In the genomic region with DNA sequence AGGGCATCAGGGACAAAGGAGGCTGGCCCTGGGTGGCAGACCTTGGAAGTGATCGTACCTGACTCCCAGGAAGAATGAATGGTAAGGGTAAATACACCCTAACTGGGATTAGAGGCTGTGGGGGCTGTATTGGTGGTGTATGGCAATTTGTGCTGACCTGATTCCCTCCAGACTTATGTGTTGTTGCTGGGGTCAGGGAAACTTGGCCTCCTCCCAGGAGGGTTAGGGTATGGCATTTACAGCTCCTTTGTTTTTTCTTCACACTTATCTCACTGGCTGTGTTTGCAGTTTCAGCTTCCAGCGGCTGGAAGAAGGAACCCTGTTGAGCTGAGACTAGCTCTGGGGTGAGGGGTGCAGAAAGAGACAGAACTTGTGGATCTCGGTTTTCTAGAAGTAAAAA, we compare ENCODE assay signal across 1 cellular context.
A peak's percentile ranks its signal among the peaks of the same experiment; 100 is the strongest.
TF ChIP-seq lines count a peak whose summit lies in the region.

No MANE protein-coding gene starts in this region.

TF ChIP-seq in K562, 482 proteins besides CTCF, POLR2A, EP300 and RAD21 (continues in another document):
- no peak for TF ChIP-seq NCOA6 (IDR thresholded peaks at IDR 0.05)
- no peak for TF ChIP-seq MTF1 (CRISPR knock-in tag; IDR thresholded peaks at IDR 0.05; ENCODE audit: borderline replicate concordance)
- 0 out of 2 replicates have a peak, but pooled peaks have one; percentile 8 for TF ChIP-seq ARID1B (IDR thresholded peaks at IDR 0.05)
- TF ChIP-seq MCM5 (IDR thresholded peaks at IDR 0.05; ENCODE audit: low read depth), result no peak
- no peak for TF ChIP-seq ZFP30 (CRISPR knock-in tag; IDR thresholded peaks at IDR 0.05; ENCODE audit: borderline replicate concordance)
- no peak for TF ChIP-seq SAFB (IDR thresholded peaks at IDR 0.05; ENCODE audit: borderline replicate concordance, low read depth, low read length)
- TF ChIP-seq, protein P1, sequence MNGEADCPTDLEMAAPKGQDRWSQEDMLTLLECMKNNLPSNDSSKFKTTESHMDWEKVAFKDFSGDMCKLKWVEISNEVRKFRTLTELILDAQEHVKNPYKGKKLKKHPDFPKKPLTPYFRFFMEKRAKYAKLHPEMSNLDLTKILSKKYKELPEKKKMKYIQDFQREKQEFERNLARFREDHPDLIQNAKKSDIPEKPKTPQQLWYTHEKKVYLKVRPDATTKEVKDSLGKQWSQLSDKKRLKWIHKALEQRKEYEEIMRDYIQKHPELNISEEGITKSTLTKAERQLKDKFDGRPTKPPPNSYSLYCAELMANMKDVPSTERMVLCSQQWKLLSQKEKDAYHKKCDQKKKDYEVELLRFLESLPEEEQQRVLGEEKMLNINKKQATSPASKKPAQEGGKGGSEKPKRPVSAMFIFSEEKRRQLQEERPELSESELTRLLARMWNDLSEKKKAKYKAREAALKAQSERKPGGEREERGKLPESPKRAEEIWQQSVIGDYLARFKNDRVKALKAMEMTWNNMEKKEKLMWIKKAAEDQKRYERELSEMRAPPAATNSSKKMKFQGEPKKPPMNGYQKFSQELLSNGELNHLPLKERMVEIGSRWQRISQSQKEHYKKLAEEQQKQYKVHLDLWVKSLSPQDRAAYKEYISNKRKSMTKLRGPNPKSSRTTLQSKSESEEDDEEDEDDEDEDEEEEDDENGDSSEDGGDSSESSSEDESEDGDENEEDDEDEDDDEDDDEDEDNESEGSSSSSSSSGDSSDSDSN (IDR thresholded peaks at IDR 0.05; ENCODE audit: borderline replicate concordance in 1 of 2, low read depth in 2 of 2, low read length in 2 of 2), result peak in 1 of 2 experiments; percentile 58; a peak in 1 of 4 replicates
- TF ChIP-seq, protein P2, sequence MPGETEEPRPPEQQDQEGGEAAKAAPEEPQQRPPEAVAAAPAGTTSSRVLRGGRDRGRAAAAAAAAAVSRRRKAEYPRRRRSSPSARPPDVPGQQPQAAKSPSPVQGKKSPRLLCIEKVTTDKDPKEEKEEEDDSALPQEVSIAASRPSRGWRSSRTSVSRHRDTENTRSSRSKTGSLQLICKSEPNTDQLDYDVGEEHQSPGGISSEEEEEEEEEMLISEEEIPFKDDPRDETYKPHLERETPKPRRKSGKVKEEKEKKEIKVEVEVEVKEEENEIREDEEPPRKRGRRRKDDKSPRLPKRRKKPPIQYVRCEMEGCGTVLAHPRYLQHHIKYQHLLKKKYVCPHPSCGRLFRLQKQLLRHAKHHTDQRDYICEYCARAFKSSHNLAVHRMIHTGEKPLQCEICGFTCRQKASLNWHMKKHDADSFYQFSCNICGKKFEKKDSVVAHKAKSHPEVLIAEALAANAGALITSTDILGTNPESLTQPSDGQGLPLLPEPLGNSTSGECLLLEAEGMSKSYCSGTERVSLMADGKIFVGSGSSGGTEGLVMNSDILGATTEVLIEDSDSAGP (CRISPR knock-in tag; IDR thresholded peaks at IDR 0.05), result no peak
- TF ChIP-seq NRF1 (conservative IDR thresholded peaks at IDR 0.05 in 1 of 2, IDR thresholded peaks at IDR 0.05 in 1 of 2), result no peak
- no peak for TF ChIP-seq ZNF444 (CRISPR knock-in tag; IDR thresholded peaks at IDR 0.05)
- TF ChIP-seq CAMTA2 (CRISPR knock-in tag; conservative IDR thresholded peaks at IDR 0.05), result no peak
- no peak for TF ChIP-seq HDAC3 (IDR thresholded peaks at IDR 0.05; ENCODE audit: borderline replicate concordance, partially characterized antibody)
- no peak for TF ChIP-seq JUNB (CRISPR knock-in tag; conservative IDR thresholded peaks at IDR 0.05)
- peak; percentile 5 for TF ChIP-seq RBBP5 (IDR thresholded peaks at IDR 0.05; ENCODE audit: borderline replicate concordance, insufficient read depth, low read length, poor library complexity, severe bottlenecking)
- TF ChIP-seq, protein P3, sequence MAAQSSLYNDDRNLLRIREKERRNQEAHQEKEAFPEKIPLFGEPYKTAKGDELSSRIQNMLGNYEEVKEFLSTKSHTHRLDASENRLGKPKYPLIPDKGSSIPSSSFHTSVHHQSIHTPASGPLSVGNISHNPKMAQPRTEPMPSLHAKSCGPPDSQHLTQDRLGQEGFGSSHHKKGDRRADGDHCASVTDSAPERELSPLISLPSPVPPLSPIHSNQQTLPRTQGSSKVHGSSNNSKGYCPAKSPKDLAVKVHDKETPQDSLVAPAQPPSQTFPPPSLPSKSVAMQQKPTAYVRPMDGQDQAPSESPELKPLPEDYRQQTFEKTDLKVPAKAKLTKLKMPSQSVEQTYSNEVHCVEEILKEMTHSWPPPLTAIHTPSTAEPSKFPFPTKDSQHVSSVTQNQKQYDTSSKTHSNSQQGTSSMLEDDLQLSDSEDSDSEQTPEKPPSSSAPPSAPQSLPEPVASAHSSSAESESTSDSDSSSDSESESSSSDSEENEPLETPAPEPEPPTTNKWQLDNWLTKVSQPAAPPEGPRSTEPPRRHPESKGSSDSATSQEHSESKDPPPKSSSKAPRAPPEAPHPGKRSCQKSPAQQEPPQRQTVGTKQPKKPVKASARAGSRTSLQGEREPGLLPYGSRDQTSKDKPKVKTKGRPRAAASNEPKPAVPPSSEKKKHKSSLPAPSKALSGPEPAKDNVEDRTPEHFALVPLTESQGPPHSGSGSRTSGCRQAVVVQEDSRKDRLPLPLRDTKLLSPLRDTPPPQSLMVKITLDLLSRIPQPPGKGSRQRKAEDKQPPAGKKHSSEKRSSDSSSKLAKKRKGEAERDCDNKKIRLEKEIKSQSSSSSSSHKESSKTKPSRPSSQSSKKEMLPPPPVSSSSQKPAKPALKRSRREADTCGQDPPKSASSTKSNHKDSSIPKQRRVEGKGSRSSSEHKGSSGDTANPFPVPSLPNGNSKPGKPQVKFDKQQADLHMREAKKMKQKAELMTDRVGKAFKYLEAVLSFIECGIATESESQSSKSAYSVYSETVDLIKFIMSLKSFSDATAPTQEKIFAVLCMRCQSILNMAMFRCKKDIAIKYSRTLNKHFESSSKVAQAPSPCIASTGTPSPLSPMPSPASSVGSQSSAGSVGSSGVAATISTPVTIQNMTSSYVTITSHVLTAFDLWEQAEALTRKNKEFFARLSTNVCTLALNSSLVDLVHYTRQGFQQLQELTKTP (IDR thresholded peaks at IDR 0.05; ENCODE audit: low read depth in 1 of 2, partially characterized antibody in 2 of 2), result no peak
- no peak for TF ChIP-seq ZNF253 (CRISPR knock-in tag; conservative IDR thresholded peaks at IDR 0.05)
- TF ChIP-seq, protein P4, sequence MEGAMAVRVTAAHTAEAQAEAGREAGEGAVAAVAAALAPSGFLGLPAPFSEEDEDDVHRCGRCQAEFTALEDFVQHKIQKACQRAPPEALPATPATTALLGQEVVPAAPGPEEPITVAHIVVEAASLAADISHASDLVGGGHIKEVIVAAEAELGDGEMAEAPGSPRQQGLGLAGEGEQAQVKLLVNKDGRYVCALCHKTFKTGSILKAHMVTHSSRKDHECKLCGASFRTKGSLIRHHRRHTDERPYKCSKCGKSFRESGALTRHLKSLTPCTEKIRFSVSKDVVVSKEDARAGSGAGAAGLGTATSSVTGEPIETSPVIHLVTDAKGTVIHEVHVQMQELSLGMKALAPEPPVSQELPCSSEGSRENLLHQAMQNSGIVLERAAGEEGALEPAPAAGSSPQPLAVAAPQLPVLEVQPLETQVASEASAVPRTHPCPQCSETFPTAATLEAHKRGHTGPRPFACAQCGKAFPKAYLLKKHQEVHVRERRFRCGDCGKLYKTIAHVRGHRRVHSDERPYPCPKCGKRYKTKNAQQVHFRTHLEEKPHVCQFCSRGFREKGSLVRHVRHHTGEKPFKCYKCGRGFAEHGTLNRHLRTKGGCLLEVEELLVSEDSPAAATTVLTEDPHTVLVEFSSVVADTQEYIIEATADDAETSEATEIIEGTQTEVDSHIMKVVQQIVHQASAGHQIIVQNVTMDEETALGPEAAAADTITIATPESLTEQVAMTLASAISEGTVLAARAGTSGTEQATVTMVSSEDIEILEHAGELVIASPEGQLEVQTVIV (CRISPR knock-in tag; IDR thresholded peaks at IDR 0.05; ENCODE audit: borderline replicate concordance), result no peak
- TF ChIP-seq, protein P5, sequence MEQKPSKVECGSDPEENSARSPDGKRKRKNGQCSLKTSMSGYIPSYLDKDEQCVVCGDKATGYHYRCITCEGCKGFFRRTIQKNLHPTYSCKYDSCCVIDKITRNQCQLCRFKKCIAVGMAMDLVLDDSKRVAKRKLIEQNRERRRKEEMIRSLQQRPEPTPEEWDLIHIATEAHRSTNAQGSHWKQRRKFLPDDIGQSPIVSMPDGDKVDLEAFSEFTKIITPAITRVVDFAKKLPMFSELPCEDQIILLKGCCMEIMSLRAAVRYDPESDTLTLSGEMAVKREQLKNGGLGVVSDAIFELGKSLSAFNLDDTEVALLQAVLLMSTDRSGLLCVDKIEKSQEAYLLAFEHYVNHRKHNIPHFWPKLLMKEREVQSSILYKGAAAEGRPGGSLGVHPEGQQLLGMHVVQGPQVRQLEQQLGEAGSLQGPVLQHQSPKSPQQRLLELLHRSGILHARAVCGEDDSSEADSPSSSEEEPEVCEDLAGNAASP (IDR thresholded peaks at IDR 0.05), result no peak
- TF ChIP-seq MXI1 (IDR thresholded peaks at IDR 0.05; ENCODE audit: low read depth, low read length), result no peak
- TF ChIP-seq HLTF (IDR thresholded peaks at IDR 0.05), result no peak
- TF ChIP-seq, protein P6, sequence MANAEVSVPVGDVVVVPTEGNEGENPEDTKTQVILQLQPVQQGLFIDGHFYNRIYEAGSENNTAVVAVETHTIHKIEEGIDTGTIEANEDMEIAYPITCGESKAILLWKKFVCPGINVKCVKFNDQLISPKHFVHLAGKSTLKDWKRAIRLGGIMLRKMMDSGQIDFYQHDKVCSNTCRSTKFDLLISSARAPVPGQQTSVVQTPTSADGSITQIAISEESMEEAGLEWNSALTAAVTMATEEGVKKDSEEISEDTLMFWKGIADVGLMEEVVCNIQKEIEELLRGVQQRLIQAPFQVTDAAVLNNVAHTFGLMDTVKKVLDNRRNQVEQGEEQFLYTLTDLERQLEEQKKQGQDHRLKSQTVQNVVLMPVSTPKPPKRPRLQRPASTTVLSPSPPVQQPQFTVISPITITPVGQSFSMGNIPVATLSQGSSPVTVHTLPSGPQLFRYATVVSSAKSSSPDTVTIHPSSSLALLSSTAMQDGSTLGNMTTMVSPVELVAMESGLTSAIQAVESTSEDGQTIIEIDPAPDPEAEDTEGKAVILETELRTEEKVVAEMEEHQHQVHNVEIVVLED (CRISPR knock-in tag; IDR thresholded peaks at IDR 0.05), result no peak
- no peak for TF ChIP-seq RBM14 (IDR thresholded peaks at IDR 0.05; ENCODE audit: borderline replicate concordance, insufficient read depth, low read depth, low read length)
- TF ChIP-seq CHD4 (IDR thresholded peaks at IDR 0.05; ENCODE audit: insufficient read depth, insufficient replicate concordance, low read depth, low read length, poor library complexity, severe bottlenecking), result no peak
- TF ChIP-seq NR2C1 (IDR thresholded peaks at IDR 0.05), result no peak
- no peak for TF ChIP-seq NR2C1 (tag; IDR thresholded peaks at IDR 0.05)
- no peak for TF ChIP-seq NUFIP1 (IDR thresholded peaks at IDR 0.05; ENCODE audit: partially characterized antibody)
- no peak for TF ChIP-seq MECOM (CRISPR knock-in tag; IDR thresholded peaks at IDR 0.05)
- no peak for TF ChIP-seq ZNF175 (CRISPR knock-in tag; IDR thresholded peaks at IDR 0.05; ENCODE audit: low read depth)
- TF ChIP-seq, protein P7, sequence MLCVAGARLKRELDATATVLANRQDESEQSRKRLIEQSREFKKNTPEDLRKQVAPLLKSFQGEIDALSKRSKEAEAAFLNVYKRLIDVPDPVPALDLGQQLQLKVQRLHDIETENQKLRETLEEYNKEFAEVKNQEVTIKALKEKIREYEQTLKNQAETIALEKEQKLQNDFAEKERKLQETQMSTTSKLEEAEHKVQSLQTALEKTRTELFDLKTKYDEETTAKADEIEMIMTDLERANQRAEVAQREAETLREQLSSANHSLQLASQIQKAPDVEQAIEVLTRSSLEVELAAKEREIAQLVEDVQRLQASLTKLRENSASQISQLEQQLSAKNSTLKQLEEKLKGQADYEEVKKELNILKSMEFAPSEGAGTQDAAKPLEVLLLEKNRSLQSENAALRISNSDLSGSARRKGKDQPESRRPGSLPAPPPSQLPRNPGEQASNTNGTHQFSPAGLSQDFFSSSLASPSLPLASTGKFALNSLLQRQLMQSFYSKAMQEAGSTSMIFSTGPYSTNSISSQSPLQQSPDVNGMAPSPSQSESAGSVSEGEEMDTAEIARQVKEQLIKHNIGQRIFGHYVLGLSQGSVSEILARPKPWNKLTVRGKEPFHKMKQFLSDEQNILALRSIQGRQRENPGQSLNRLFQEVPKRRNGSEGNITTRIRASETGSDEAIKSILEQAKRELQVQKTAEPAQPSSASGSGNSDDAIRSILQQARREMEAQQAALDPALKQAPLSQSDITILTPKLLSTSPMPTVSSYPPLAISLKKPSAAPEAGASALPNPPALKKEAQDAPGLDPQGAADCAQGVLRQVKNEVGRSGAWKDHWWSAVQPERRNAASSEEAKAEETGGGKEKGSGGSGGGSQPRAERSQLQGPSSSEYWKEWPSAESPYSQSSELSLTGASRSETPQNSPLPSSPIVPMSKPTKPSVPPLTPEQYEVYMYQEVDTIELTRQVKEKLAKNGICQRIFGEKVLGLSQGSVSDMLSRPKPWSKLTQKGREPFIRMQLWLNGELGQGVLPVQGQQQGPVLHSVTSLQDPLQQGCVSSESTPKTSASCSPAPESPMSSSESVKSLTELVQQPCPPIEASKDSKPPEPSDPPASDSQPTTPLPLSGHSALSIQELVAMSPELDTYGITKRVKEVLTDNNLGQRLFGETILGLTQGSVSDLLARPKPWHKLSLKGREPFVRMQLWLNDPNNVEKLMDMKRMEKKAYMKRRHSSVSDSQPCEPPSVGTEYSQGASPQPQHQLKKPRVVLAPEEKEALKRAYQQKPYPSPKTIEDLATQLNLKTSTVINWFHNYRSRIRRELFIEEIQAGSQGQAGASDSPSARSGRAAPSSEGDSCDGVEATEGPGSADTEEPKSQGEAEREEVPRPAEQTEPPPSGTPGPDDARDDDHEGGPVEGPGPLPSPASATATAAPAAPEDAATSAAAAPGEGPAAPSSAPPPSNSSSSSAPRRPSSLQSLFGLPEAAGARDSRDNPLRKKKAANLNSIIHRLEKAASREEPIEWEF (CRISPR knock-in tag; IDR thresholded peaks at IDR 0.05), result no peak
- TF ChIP-seq, protein P8, sequence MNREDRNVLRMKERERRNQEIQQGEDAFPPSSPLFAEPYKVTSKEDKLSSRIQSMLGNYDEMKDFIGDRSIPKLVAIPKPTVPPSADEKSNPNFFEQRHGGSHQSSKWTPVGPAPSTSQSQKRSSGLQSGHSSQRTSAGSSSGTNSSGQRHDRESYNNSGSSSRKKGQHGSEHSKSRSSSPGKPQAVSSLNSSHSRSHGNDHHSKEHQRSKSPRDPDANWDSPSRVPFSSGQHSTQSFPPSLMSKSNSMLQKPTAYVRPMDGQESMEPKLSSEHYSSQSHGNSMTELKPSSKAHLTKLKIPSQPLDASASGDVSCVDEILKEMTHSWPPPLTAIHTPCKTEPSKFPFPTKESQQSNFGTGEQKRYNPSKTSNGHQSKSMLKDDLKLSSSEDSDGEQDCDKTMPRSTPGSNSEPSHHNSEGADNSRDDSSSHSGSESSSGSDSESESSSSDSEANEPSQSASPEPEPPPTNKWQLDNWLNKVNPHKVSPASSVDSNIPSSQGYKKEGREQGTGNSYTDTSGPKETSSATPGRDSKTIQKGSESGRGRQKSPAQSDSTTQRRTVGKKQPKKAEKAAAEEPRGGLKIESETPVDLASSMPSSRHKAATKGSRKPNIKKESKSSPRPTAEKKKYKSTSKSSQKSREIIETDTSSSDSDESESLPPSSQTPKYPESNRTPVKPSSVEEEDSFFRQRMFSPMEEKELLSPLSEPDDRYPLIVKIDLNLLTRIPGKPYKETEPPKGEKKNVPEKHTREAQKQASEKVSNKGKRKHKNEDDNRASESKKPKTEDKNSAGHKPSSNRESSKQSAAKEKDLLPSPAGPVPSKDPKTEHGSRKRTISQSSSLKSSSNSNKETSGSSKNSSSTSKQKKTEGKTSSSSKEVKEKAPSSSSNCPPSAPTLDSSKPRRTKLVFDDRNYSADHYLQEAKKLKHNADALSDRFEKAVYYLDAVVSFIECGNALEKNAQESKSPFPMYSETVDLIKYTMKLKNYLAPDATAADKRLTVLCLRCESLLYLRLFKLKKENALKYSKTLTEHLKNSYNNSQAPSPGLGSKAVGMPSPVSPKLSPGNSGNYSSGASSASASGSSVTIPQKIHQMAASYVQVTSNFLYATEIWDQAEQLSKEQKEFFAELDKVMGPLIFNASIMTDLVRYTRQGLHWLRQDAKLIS (CRISPR knock-in tag; IDR thresholded peaks at IDR 0.05), result no peak
- peak; percentile 66 for TF ChIP-seq NFIC (IDR thresholded peaks at IDR 0.05)
- TF ChIP-seq HDAC1 (IDR thresholded peaks at IDR 0.05), result peak in 1 of 2 experiments; percentile 23; a peak in 1 of 4 replicates
- TF ChIP-seq ZNF212 (CRISPR knock-in tag; IDR thresholded peaks at IDR 0.05), result no peak
